1 cellular context compared by ENCODE assay signal in genomic region chr1:34362949-34363348, GRCh38.
TF ChIP-seq lines count a peak whose summit lies in the region.

No MANE protein-coding gene starts in this region.

TF ChIP-seq in WTC11, 78 proteins besides CTCF, POLR2A, EP300 and RAD21 (continued from another document):
- no peak for TF ChIP-seq ARID4B (CRISPR knock-in tag; IDR thresholded peaks at IDR 0.05; ENCODE audit: borderline replicate concordance)
- no peak for TF ChIP-seq SP1 (CRISPR knock-in tag; conservative IDR thresholded peaks at IDR 0.05)
- no peak for TF ChIP-seq SOX15 (CRISPR knock-in tag; IDR thresholded peaks at IDR 0.05)
